Comparison of ENCODE assay signal across 24 cellular contexts in genomic region chr4:117096886-117097285, GRCh38. TPM values are rescaled to one million over a fixed set of nuclear protein-coding genes. Genes with fewer than 3 reads are reported as not detected.
"Had no signal": no experiment of that assay in that cellular context is flagged by ENCODE, and none has a peak within 500 bp of the region (broad histone marks: within the 10 kb centered on the region; RNA-seq: fewer than 3 reads in every experiment).

No MANE protein-coding gene starts in this region.

- H3K36me3 Mint-ChIP-seq: immature natural killer cell, naive B cell had no signal

- H3K27ac Mint-ChIP-seq: endodermal cell, immature natural killer cell, naive B cell, nephron had no signal

- H3K36me3 ChIP-seq: heart left ventricle, sigmoid colon, stomach, thoracic aorta, transverse colon had no signal

- H3K9me3 Mint-ChIP-seq: endodermal cell, nephron had no signal

- DNase-seq: effector CD4-positive, alpha-beta T cell; endodermal cell; foreskin melanocyte; heart left ventricle; hippocampal formation; immature natural killer cell; kidney; left colon; left ventricle myocardium superior; mesendoderm; naive B cell; posterior cingulate gyrus; sigmoid colon; stimulated activated CD4-positive, alpha-beta T cell treated with anti-CD3 and anti-CD28 coated beads, Interleukin-2, amount 100 ng/mL, for 24 hours; stimulated activated CD4-positive, alpha-beta T cell treated with anti-CD3 and anti-CD28 coated beads, Interleukin-4, amount 100 ng/mL, for 4 hours; stimulated activated naive CD4-positive, alpha-beta T cell; stomach; substantia nigra; transverse colon had no signal

- H3K4me3 Mint-ChIP-seq: endodermal cell, immature natural killer cell, naive B cell, nephron had no signal

- H3K27me3 Mint-ChIP-seq: naive B cell had no signal

- H3K4me3 ChIP-seq: coronary artery, heart left ventricle, lung, sigmoid colon, skin epidermis, stomach, thoracic aorta, transverse colon had no signal

- H3K4me1 Mint-ChIP-seq: endodermal cell, immature natural killer cell, naive B cell, nephron had no signal

- H3K27me3 ChIP-seq: heart left ventricle, sigmoid colon, stomach, transverse colon had no signal

- ATAC-seq: heart left ventricle, left colon, left ventricle myocardium superior had no signal

- H3K9me3 ChIP-seq: heart left ventricle, sigmoid colon, stomach, thoracic aorta, transverse colon had no signal

- H3K4me1 ChIP-seq: heart left ventricle, sigmoid colon, stomach, transverse colon had no signal

- H3K27ac ChIP-seq: coronary artery, heart left ventricle, sigmoid colon, skin epidermis, stomach, thoracic aorta, transverse colon had no signal

RNA-seq across cellular contexts. Expression of gene TRAM1L1, which starts 11.5 kb away (rescaled TPM):
- polyA plus RNA-seq: immature natural killer cell had no signal
